In genomic region chr5:88845081-88845697, GRCh38 we compare ENCODE assay signal across 11 cellular contexts. TPM values are rescaled to one million over a fixed set of nuclear protein-coding genes. Genes with fewer than 3 reads are reported as not detected.
A peak's percentile ranks its signal among the peaks of the same experiment; 100 is the strongest.
DNase-seq lines count a peak whose midpoint lies in the region; ATAC-seq and TF ChIP-seq lines count a peak whose summit lies in the region.
"Had no signal": no experiment of that assay in that cellular context is flagged by ENCODE, and none has a peak within 500 bp of the region (broad histone marks: within the 10 kb centered on the region; RNA-seq: fewer than 3 reads in every experiment).

No MANE protein-coding gene starts in this region.

- H3K36me3 ChIP-seq in vagina (no peaks in the 10 kb centered on the region), endodermal cell (ENCODE audit: control insufficient read depth, insufficient read depth, low read length) (no peaks in the 10 kb centered on the region)

- 89 to 100% methylated on average over 5 to 8 of the region's 8 CpGs for WGBS in endodermal cell (ENCODE audit: insufficient coverage in 1 of 2, insufficient read length in 1 of 2), 2 experiments

- H3K4me3 ChIP-seq in vagina: no peak overlapping the region
- H3K4me3 ChIP-seq in endodermal cell (ENCODE audit: low read length): no peak overlapping the region

- no peaks in the 10 kb centered on the region for H3K36me3 Mint-ChIP-seq in activated naive CD4-positive, alpha-beta T cell treated with anti-CD3 and anti-CD28 coated beads, Interleukin-2, amount 50 U/mL, for 72 hours
- no peaks in the 10 kb centered on the region for H3K36me3 Mint-ChIP-seq in endodermal cell (ENCODE audit: low read depth)

- ATAC-seq in activated naive CD4-positive, alpha-beta T cell treated with anti-CD3 and anti-CD28 coated beads, Interleukin-2, amount 50 U/mL, for 72 hours: peak; percentile 68 to 97
- ATAC-seq in HG02610 (IDR thresholded peaks at IDR 0.05; ENCODE audit: unreplicated experiment) (peak; percentile 93), HG03521 (IDR thresholded peaks at IDR 0.05; ENCODE audit: unreplicated experiment) (peak; percentile 81)
- peak; percentile 52 for ATAC-seq in stimulated activated naive CD8-positive, alpha-beta T cell treated with anti-CD3 and anti-CD28 coated beads, Interleukin-15, Interleukin-2, amounts not matched to agents 100 U/mL and 50 U/mL, for 24 hours

- no peak for TF ChIP-seq POLR2A in vagina (IDR thresholded peaks at IDR 0.05)

- intact Hi-C loops in vagina (cut with DNase I): no loop called here

- no peak for TF ChIP-seq CTCF in vagina (IDR thresholded peaks at IDR 0.05)
- TF ChIP-seq CTCF in endodermal cell (conservative IDR thresholded peaks at IDR 0.05): no peak

- H3K4me1 Mint-ChIP-seq in endodermal cell: no peaks in the 10 kb centered on the region

- H3K27me3 Mint-ChIP-seq in endodermal cell (ENCODE audit: insufficient read depth): no peaks in the 10 kb centered on the region

- DNase-seq in activated naive CD4-positive, alpha-beta T cell treated with anti-CD3 and anti-CD28 coated beads, Interleukin-2, amount 50 U/mL, for 72 hours (ENCODE audit: low spot score in 2 of 2): no peak
- no peak for DNase-seq in activated naive CD4-positive, alpha-beta T cell treated with anti-CD3 and anti-CD28 coated beads, Interleukin-2, amount 50 U/mL, for 16 hours
- no peak for DNase-seq in stimulated activated naive CD8-positive, alpha-beta T cell treated with anti-CD3 and anti-CD28 coated beads, Interleukin-15, Interleukin-2, amounts not matched to agents 100 U/mL and 50 U/mL, for 24 hours
- DNase-seq in C1 segment of cervical spinal cord (lab: John Stamatoyannopoulos, UW): no peak
- no peak for DNase-seq in vagina (ENCODE audit: extremely low spot score in 2 of 2)
- DNase-seq in endodermal cell: no peak
- DNase-seq: activated naive CD4-positive, alpha-beta T cell; NCI-H526 treated with DMSO at 0.1 percent for 48 hours had no signal

- H3K27ac Mint-ChIP-seq in activated naive CD4-positive, alpha-beta T cell treated with anti-CD3 and anti-CD28 coated beads, Interleukin-2, amount 50 U/mL, for 72 hours: no peak overlapping the region
- H3K27ac Mint-ChIP-seq in endodermal cell: no peak overlapping the region
- H3K27ac Mint-ChIP-seq: T-helper 1 cell treated with Interleukin-12 subunit alpha and Interleukin-12 subunit beta and Interleukin-4 antibody, amounts not matched to agents 30 μg/mL and 1 μg/mL, for 36 hours had no signal

- H3K27ac ChIP-seq in vagina (no peak overlapping the region), endodermal cell (ENCODE audit: low read depth, low read length) (no peak overlapping the region)

- no peaks in the 10 kb centered on the region for H3K9me3 Mint-ChIP-seq in activated naive CD4-positive, alpha-beta T cell treated with anti-CD3 and anti-CD28 coated beads, Interleukin-2, amount 50 U/mL, for 72 hours
- no peaks in the 10 kb centered on the region for H3K9me3 Mint-ChIP-seq in endodermal cell
- H3K9me3 Mint-ChIP-seq: T-helper 1 cell treated with Interleukin-12 subunit alpha and Interleukin-12 subunit beta and Interleukin-4 antibody, amounts not matched to agents 30 μg/mL and 1 μg/mL, for 36 hours had no signal

- no peaks in the 10 kb centered on the region for H3K9me3 ChIP-seq in vagina
- no peaks in the 10 kb centered on the region for H3K9me3 ChIP-seq in endodermal cell (ENCODE audit: control insufficient read depth, low read length)

- H3K4me1 ChIP-seq in vagina (no peaks in the 10 kb centered on the region), endodermal cell (ENCODE audit: control insufficient read depth, insufficient read depth, low read length) (no peaks in the 10 kb centered on the region)

- no peaks in the 10 kb centered on the region for H3K27me3 ChIP-seq in vagina
- no peaks in the 10 kb centered on the region for H3K27me3 ChIP-seq in endodermal cell (ENCODE audit: control insufficient read depth, insufficient read depth, low read length, poor library complexity, severe bottlenecking)

- no peak overlapping the region for H3K4me3 Mint-ChIP-seq in endodermal cell
- H3K4me3 Mint-ChIP-seq: T-helper 1 cell treated with Interleukin-12 subunit alpha and Interleukin-12 subunit beta and Interleukin-4 antibody, amounts not matched to agents 30 μg/mL and 1 μg/mL, for 36 hours had no signal

- no peak overlapping the region for H3K9ac ChIP-seq in endodermal cell (ENCODE audit: extremely low read depth, low read length, poor library complexity, severe bottlenecking)

RNA-seq across cellular contexts. Expression of gene MEF2C, which starts 37.8 kb away (rescaled TPM):
- total RNA-seq in activated naive CD4-positive, alpha-beta T cell treated with anti-CD3 and anti-CD28 coated beads, Interleukin-2, amount 50 U/mL, for 72 hours: under 1 TPM; 0.09 to 0.27 TPM
- total RNA-seq in vagina: 22.3 TPM
- total RNA-seq in endodermal cell: under 1 TPM; 0.64 to 0.86 TPM
- 6.9 TPM for polyA plus RNA-seq in endodermal cell (2013, experiment 1 of 2)
- polyA plus RNA-seq in endodermal cell (2013, experiment 2 of 2): 6.1 TPM

Comparison
In these comparisons a context has a peak if more than half of its experiments do, and no peak if none do; other contexts are left out.
1. RNA of gene MEF2C, which starts 37.8 kb away (total RNA-seq): 22.3 TPM in vagina (single experiment); 0.64 to 0.86 TPM in endodermal cell and 0.09 to 0.27 TPM in activated naive CD4-positive, alpha-beta T cell treated with anti-CD3 and anti-CD28 coated beads, Interleukin-2, amount 50 U/mL, for 72 hours; every median in the first group is over 10 times any median in the second.
2. Peak in every context shown above with its lines, with median percentiles within 50 percentile points of each other: ATAC-seq.